In the genomic region with DNA sequence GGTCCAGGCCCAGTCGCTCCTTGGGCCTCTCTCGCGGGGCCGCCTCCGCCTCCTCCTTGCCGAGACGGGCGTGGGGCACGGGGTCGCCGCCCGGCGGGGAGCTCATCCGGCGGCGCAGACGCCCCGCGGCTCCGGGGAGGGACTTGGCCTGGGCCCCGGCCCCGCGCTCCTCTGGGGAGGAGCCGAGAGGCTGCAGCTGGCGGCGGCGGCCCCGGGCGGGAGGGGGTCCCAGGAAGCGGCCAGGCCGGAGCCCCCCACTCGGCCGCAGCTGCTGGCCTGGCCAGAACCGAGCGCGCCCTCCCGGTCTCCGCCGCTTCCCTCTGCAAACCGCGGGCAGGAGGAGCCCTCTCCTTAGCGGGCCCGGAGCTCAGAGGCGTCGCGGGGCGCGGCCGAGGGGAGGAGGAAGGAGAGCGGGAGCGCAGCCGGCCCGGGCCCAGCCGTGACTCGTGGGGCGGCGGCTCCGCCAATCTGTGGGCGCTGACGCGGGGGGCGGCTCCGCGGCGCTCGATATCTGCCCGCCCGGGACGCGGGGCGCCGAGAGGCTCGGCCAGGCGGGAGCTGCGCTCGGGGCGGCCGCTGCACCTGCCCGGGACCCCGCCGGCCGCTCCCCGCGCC, we compare ENCODE assay signal across 9 cellular contexts. TPM values are rescaled to one million over a fixed set of nuclear protein-coding genes. Genes with fewer than 3 reads are reported as not detected.
DNase-seq lines count a peak whose midpoint lies in the region; ATAC-seq and TF ChIP-seq lines count a peak whose summit lies in the region.
"Had no signal": no experiment of that assay in that cellular context is flagged by ENCODE, and none has a peak within 500 bp of the region (broad histone marks: within the 10 kb centered on the region; RNA-seq: fewer than 3 reads in every experiment).

TSS of gene FAM20C (plus strand) at position 537 of the 615 bp plus-strand sequence. CDS start 629 bp downstream, outside the sequence.

- TF ChIP-seq CTCF in cardiac fibroblast (IDR thresholded peaks at IDR 0.05; ENCODE audit: low read depth, low read length): no peak

- DNase-seq in AG20443 (ENCODE audit: low spot score) (peak; percentile 97), T-helper 9 cell (peak; percentile 18), cardiac fibroblast (ENCODE audit: low read depth in 2 of 2) (peak; percentile 77 to 89), retina (peak; percentile 85), KG1 (lab: John Stamatoyannopoulos, UW) (no peak)
- no peak for DNase-seq in Jurkat, Clone E6-1 (ENCODE audit: low read depth, low spot score)

- H3K9me3 ChIP-seq in iPS-18c (ENCODE audit: control insufficient read depth, insufficient read depth, low read length): peaks cover 2% of the 10 kb centered on the region

- no peak for ATAC-seq in GM19455 (IDR thresholded peaks at IDR 0.05; ENCODE audit: unreplicated experiment)
- ATAC-seq: GM12878 had no signal

- H3K4me3 ChIP-seq in Jurkat, Clone E6-1 (ENCODE audit: low read length): peak within 1 kb of the TSS; percentile 25
- H3K4me3 ChIP-seq in cardiac fibroblast (replicated peaks in 1 of 2; ENCODE audit: low read depth in 2 of 2, low read length in 2 of 2): peak within 1 kb of the TSS; percentile 76 to 79
- peak within 1 kb of the TSS; percentile 78 for H3K4me3 ChIP-seq in iPS-18c (ENCODE audit: insufficient read depth, low read depth, low read length)
- H3K4me3 ChIP-seq: GM12878 had no signal

RNA-seq across cellular contexts. Expression of gene FAM20C, which starts in this region (rescaled TPM):
- polyA plus RNA-seq in Jurkat, Clone E6-1 (2012; ENCODE audit: insufficient read depth, insufficient read length): 0.88 TPM
- polyA plus RNA-seq: GM12878 had no signal

Comparison
In these comparisons a context has a peak if more than half of its experiments do, and no peak if none do; other contexts are left out.
1. DNase-seq: peak in AG20443 (single experiment), T-helper 9 cell (single experiment), cardiac fibroblast (2 of 2) and retina (single experiment); none in Jurkat, Clone E6-1 (single experiment) and KG1 (single experiment).
2. H3K4me3 ChIP-seq: peak in every context shown above with its lines; median percentile 78 in iPS-18c; 78 in cardiac fibroblast; 25 in Jurkat, Clone E6-1.